ENCODE assay signal across 26 cellular contexts in the genomic region with DNA sequence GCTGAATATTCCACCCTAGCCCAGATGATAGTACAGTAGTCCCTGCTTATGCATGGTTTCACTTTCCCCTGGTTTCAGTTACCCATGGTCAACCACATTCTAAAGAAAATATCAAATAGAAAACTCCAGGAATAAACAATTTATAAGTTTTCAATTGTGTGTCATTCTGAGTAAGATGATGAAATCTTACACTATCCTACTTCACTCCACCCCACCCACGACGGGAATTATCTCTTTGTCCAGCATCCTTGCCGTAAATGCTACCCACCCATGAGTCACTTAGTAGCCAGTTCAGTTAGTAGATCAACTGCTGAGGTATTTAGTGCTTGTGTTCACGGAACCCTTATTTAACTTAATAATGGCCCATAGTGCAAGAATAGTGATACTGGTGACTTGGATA.
DNase-seq lines count a peak whose midpoint lies in the region; ATAC-seq, FAIRE-seq and TF ChIP-seq lines count a peak whose summit lies in the region.
"Had no signal": no experiment of that assay in that cellular context is flagged by ENCODE, and none has a peak within 500 bp of the region (broad histone marks: within the 10 kb centered on the region; RNA-seq: fewer than 3 reads in every experiment).

No MANE protein-coding gene starts in this region.

- TF ChIP-seq CTCF in K562 (IDR thresholded peaks at IDR 0.05 in 2 of 3, conservative IDR thresholded peaks at IDR 0.05 in 1 of 3; ENCODE audit: insufficient read depth in 2 of 3, low read depth in 1 of 3, low read length in 3 of 3) (no peak), neural progenitor cell (IDR thresholded peaks at IDR 0.05) (no peak)

- no peak overlapping the region for H3K4me3 Mint-ChIP-seq in activated CD8-positive, alpha-beta T cell treated with anti-CD3 and anti-CD28 coated beads, Interleukin-2, amount 10 ng/mL, durations not matched to agents 7 days and 5 days
- H3K4me3 Mint-ChIP-seq in neural progenitor cell = no peak overlapping the region
- H3K4me3 Mint-ChIP-seq: CD4-positive, CD25-positive, alpha-beta regulatory T cell had no signal

- H3K36me3 Mint-ChIP-seq in activated CD8-positive, alpha-beta T cell treated with anti-CD3 and anti-CD28 coated beads, Interleukin-2, amount 10 ng/mL, durations not matched to agents 7 days and 5 days (ENCODE audit: low read depth) = no peaks in the 10 kb centered on the region
- peaks cover 2% of the 10 kb centered on the region for H3K36me3 Mint-ChIP-seq in neural progenitor cell
- H3K36me3 Mint-ChIP-seq: CD4-positive, CD25-positive, alpha-beta regulatory T cell had no signal

- TF ChIP-seq POLR2A in K562 (conservative IDR thresholded peaks at IDR 0.05) = no peak

- H3F3A ChIP-seq in neural progenitor cell (ENCODE audit: low read depth) = no peaks in the 10 kb centered on the region

- no peak for FAIRE-seq in K562 (lab: Jason Lieb, UNC)
- FAIRE-seq: G401.6, GM19239 had no signal

- TF ChIP-seq EP300 in K562 (IDR thresholded peaks at IDR 0.05; ENCODE audit: low read length) = no peak

- no peak for TF ChIP-seq RAD21 in K562 (CRISPR knock-in tag; conservative IDR thresholded peaks at IDR 0.05 in 1 of 2, IDR thresholded peaks at IDR 0.05 in 1 of 2)

- ATAC-seq in K562 = 0 out of 3 replicates have a peak, but pooled peaks have one; percentile 50
- ATAC-seq in HG02798 (IDR thresholded peaks at IDR 0.05; ENCODE audit: poor library complexity, unreplicated experiment) = no peak
- no peak for ATAC-seq in left lobe of liver
- no peak for ATAC-seq in activated CD8-positive, alpha-beta T cell treated with anti-CD3 and anti-CD28 coated beads, Interleukin-2, amount 10 ng/mL, durations not matched to agents 7 days and 5 days
- ATAC-seq: Panc1 had no signal

- H3K79me2 ChIP-seq in ACC112 (ENCODE audit: control insufficient read depth, insufficient read depth, low read length, unreplicated experiment) = no peaks in the 10 kb centered on the region
- H3K79me2 ChIP-seq in K562 (ENCODE audit: control insufficient read depth, insufficient read depth, low read length) = no peaks in the 10 kb centered on the region
- H3K79me2 ChIP-seq in neural progenitor cell (ENCODE audit: low read depth) = no peaks in the 10 kb centered on the region

- H4K20me1 ChIP-seq in K562 (replicated peaks; ENCODE audit: control insufficient read depth, insufficient read depth, low read length) (no peaks in the 10 kb centered on the region), neural progenitor cell (ENCODE audit: low read depth) (no peaks in the 10 kb centered on the region)

- no peaks in the 10 kb centered on the region for H3K4me1 Mint-ChIP-seq in activated CD8-positive, alpha-beta T cell treated with anti-CD3 and anti-CD28 coated beads, Interleukin-2, amount 10 ng/mL, durations not matched to agents 7 days and 5 days (ENCODE audit: low read depth)
- no peaks in the 10 kb centered on the region for H3K4me1 Mint-ChIP-seq in neural progenitor cell
- H3K4me1 Mint-ChIP-seq: CD4-positive, CD25-positive, alpha-beta regulatory T cell had no signal

- no TSS peak for BruUV-seq in K562 (replicated peaks; lab: Mats Ljungman, UMichigan)

- H3K27ac Mint-ChIP-seq in activated CD8-positive, alpha-beta T cell treated with anti-CD3 and anti-CD28 coated beads, Interleukin-2, amount 10 ng/mL, durations not matched to agents 7 days and 5 days = no peak overlapping the region
- H3K27ac Mint-ChIP-seq in neural progenitor cell = no peak overlapping the region

- no peaks in the 10 kb centered on the region for H3K9me3 Mint-ChIP-seq in activated CD8-positive, alpha-beta T cell treated with anti-CD3 and anti-CD28 coated beads, Interleukin-2, amount 10 ng/mL, durations not matched to agents 7 days and 5 days (ENCODE audit: insufficient read depth)
- no peaks in the 10 kb centered on the region for H3K9me3 Mint-ChIP-seq in neural progenitor cell

- no peaks in the 10 kb centered on the region for H3K9me1 ChIP-seq in K562 (ENCODE audit: control insufficient read depth, insufficient read depth, low read length)

- H3K4me1 ChIP-seq in ACC112 (ENCODE audit: control insufficient read depth, insufficient read depth, low read length, unreplicated experiment) = peaks cover 4% of the 10 kb centered on the region
- H3K4me1 ChIP-seq in K562 (replicated peaks in 1 of 2; ENCODE audit: control insufficient read depth in 2 of 2, insufficient read depth in 2 of 2, low read length in 2 of 2) = no peaks in the 10 kb centered on the region
- no peaks in the 10 kb centered on the region for H3K4me1 ChIP-seq in neural progenitor cell
- H3K4me1 ChIP-seq: BE2C, SJCRH30 had no signal

- no peak overlapping the region for H3K4me2 ChIP-seq in K562 (ENCODE audit: insufficient read depth, low read length)
- no peak overlapping the region for H3K4me2 ChIP-seq in neural progenitor cell

- intact Hi-C loops in K562 (cut with micrococcal nuclease) = no loop called here

- H3K27ac ChIP-seq in ACC112 (ENCODE audit: low read depth, low read length) (no peak overlapping the region), K562 (ENCODE audit: extremely low read depth, low read depth, low read length) (no peak overlapping the region), neural progenitor cell (no peak overlapping the region)
- H3K27ac ChIP-seq: 22Rv1, GM23248, SJCRH30 had no signal

- no peaks in the 10 kb centered on the region for H3K36me3 ChIP-seq in ACC112 (ENCODE audit: insufficient read depth, low read length)
- H3K36me3 ChIP-seq in K562 (ENCODE audit: control insufficient read depth, insufficient read depth, low read length) = no peaks in the 10 kb centered on the region
- no peaks in the 10 kb centered on the region for H3K36me3 ChIP-seq in neural progenitor cell
- H3K36me3 ChIP-seq: SJCRH30 had no signal

- in situ Hi-C loops in K562 (cut with MboI) = no loop called here

- CTCF ChIA-PET in K562 (lab: Yijun Ruan, JAX; ENCODE audit: low intra/inter-chr PET ratio) = no interaction called here
- CTCF ChIA-PET in activated CD8-positive, alpha-beta T cell treated with anti-CD3 and anti-CD28 coated beads, Interleukin-2, amount 10 ng/mL, durations not matched to agents 7 days and 5 days (lab: Charles Lee) = no interaction called here

- POLR2A ChIA-PET in K562 (lab: Yijun Ruan, JAX) = no interaction called here
- POLR2A ChIA-PET in activated CD8-positive, alpha-beta T cell treated with anti-CD3 and anti-CD28 coated beads, Interleukin-2, amount 10 ng/mL, durations not matched to agents 7 days and 5 days (lab: Charles Lee) = no interaction called here

- no peaks in the 10 kb centered on the region for H3K27me3 Mint-ChIP-seq in activated CD8-positive, alpha-beta T cell treated with anti-CD3 and anti-CD28 coated beads, Interleukin-2, amount 10 ng/mL, durations not matched to agents 7 days and 5 days (ENCODE audit: low read depth)
- H3K27me3 Mint-ChIP-seq in neural progenitor cell (ENCODE audit: insufficient read depth, low read depth) = peaks cover 4% of the 10 kb centered on the region
- H3K27me3 Mint-ChIP-seq: CD4-positive, CD25-positive, alpha-beta regulatory T cell had no signal

- H3K9me3 ChIP-seq in K562 (replicated peaks; ENCODE audit: control insufficient read depth, insufficient read depth, low read depth, low read length) (no peaks in the 10 kb centered on the region), neural progenitor cell (ENCODE audit: low read depth) (peaks cover 4% of the 10 kb centered on the region)
- H3K9me3 ChIP-seq: BE2C, SJCRH30 had no signal

- no peak overlapping the region for H3K9ac ChIP-seq in K562 (ENCODE audit: insufficient read depth in 1 of 2, low read depth in 2 of 2, low read length in 2 of 2)
- H3K9ac ChIP-seq in neural progenitor cell = no peak overlapping the region
- H3K9ac ChIP-seq: GM23248 had no signal

- WGBS in K562 (ENCODE audit: insufficient coverage, low coverage, missing lambda C conversion rate) = 2% methylated on average over 4 of the region's 4 CpGs

- peak overlapping the region; percentile 60 for H2AFZ ChIP-seq in ACC112 (ENCODE audit: low read length, unreplicated experiment)
- H2AFZ ChIP-seq in K562 (ENCODE audit: low read depth, low read length) = no peak overlapping the region
- no peak overlapping the region for H2AFZ ChIP-seq in neural progenitor cell (replicated peaks)
- H2AFZ ChIP-seq: GM23248 had no signal

- DNase-seq in M059J (ENCODE audit: low read depth) (peak; percentile 11), K562 (ENCODE audit: extremely low read depth in 1 of 4, low spot score in 3 of 4) (no peak), fibroblast of the conjunctiva (ENCODE audit: low read depth) (peak; percentile 23), left lobe of liver (ENCODE audit: low spot score) (no peak), neural progenitor cell (ENCODE audit: low spot score) (no peak)
- no peak for DNase-seq in activated CD8-positive, alpha-beta T cell treated with anti-CD3 and anti-CD28 coated beads, Interleukin-2, amount 10 ng/mL, durations not matched to agents 7 days and 5 days
- DNase-seq: BE2C; CD4-positive, CD25-positive, alpha-beta regulatory T cell; COR-L47; DMS 273 treated with DMSO at 0.1 percent for 48 hours; DND-41; GM23248; Karpas-422; MM.1S; NCI-H1092; NCI-H1436 treated with DMSO at 0.1 percent for 48 hours; NCI-H2029; NCI-H2171; NCI-H526; SJCRH30 had no signal

- H3K27me3 ChIP-seq in ACC112 (ENCODE audit: insufficient read depth, low read length) (no peaks in the 10 kb centered on the region), K562 (ENCODE audit: control insufficient read depth in 2 of 2, insufficient read depth in 2 of 2, low read length in 2 of 2) (no peaks in the 10 kb centered on the region), neural progenitor cell (no peaks in the 10 kb centered on the region)
- H3K27me3 ChIP-seq: BE2C, SJCRH30 had no signal

- H3K4me3 ChIP-seq in ACC112 (ENCODE audit: low read depth, low read length) (peak overlapping the region; percentile 60), K562 (no peak overlapping the region), neural progenitor cell (no peak overlapping the region)
- H3K4me3 ChIP-seq: GM23248, SJCRH30 had no signal

TF ChIP-seq in K562, 482 proteins besides CTCF, POLR2A, EP300 and RAD21 (continues in another document):
- TF ChIP-seq NUFIP1 (IDR thresholded peaks at IDR 0.05; ENCODE audit: partially characterized antibody) (no peak), HCFC1 (IDR thresholded peaks at IDR 0.05; ENCODE audit: low read depth, low read length) (no peak), ZNF280B (CRISPR knock-in tag; IDR thresholded peaks at IDR 0.05) (no peak), TCF3 (CRISPR knock-in tag; IDR thresholded peaks at IDR 0.05) (no peak)

Comparison
In these comparisons a context has a peak if more than half of its experiments do, and no peak if none do; other contexts are left out.
1. DNase-seq: peak in M059J (single experiment) and fibroblast of the conjunctiva (single experiment); none in K562 (0 of 4), left lobe of liver (single experiment), activated CD8-positive, alpha-beta T cell treated with anti-CD3 and anti-CD28 coated beads, Interleukin-2, amount 10 ng/mL, durations not matched to agents 7 days and 5 days (single experiment) and neural progenitor cell (single experiment).